ENCODE assay signal across 25 cellular contexts in the genomic region with DNA sequence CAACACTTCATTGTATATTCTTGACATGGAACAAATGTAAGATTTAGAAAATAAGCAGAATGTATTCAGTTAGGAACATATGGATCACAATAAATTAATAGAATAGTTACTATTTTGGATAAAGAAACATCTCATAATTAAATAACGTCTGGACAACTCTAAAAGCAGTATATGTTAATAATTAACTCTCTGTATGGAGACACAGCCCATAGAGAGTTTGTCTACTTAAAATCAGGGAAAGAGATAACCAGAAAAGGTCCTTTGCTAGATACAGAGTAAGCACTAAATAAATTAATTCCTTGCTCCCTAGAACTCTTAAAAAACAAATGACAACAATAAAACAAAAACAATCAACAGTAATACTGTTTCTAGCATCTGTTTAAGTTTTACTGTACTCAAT.
"Had no signal": no experiment of that assay in that cellular context is flagged by ENCODE, and none has a peak within 500 bp of the region (broad histone marks: within the 10 kb centered on the region; RNA-seq: fewer than 3 reads in every experiment).

No MANE protein-coding gene starts in this region.

- ATAC-seq: foreskin keratinocyte; gastroesophageal sphincter; heart right ventricle; left lung; mucosa of descending colon; natural killer cell treated with Interleukin-12 subunit alpha and Interleukin-12 subunit beta and Interleukin-15 and Interleukin-18, amount 100 ng/mL, for 72 hours; stimulated activated effector memory CD8-positive, alpha-beta T cell treated with anti-CD3 and anti-CD28 coated beads, Interleukin-12 subunit alpha, Interleukin-12 subunit beta, amount 100 ng/mL, for 72 hours had no signal

- H3K9me3 ChIP-seq: esophagus muscularis mucosa, gastroesophageal sphincter, heart right ventricle, left lung, mucosa of descending colon, prostate gland, right atrium auricular region, sigmoid colon, stomach, thyroid gland had no signal

- H3K27me3 ChIP-seq: esophagus muscularis mucosa, foreskin keratinocyte, gastroesophageal sphincter, heart right ventricle, left lung, neural progenitor cell, right atrium auricular region, sigmoid colon, stomach, thyroid gland had no signal

- H3K36me3 ChIP-seq: esophagus muscularis mucosa, gastroesophageal sphincter, heart right ventricle, left lung, neural progenitor cell, prostate gland, right atrium auricular region, sigmoid colon, stomach, thyroid gland had no signal

- H3K4me1 ChIP-seq: esophagus muscularis mucosa, foreskin keratinocyte, gastroesophageal sphincter, heart right ventricle, left lung, neural progenitor cell, prostate gland, right atrium auricular region, sigmoid colon, stomach, thyroid gland had no signal

- H3K4me3 ChIP-seq: coronary artery, esophagus muscularis mucosa, gastroesophageal sphincter, heart right ventricle, left lung, mucosa of descending colon, neural progenitor cell, prostate gland, right atrium auricular region, sigmoid colon, stomach, thyroid gland had no signal

- H3K27ac ChIP-seq: coronary artery, esophagus muscularis mucosa, foreskin keratinocyte, gastroesophageal sphincter, heart right ventricle, left lung, neural progenitor cell, prostate gland, right atrium auricular region, sigmoid colon, stomach, thyroid gland had no signal

- DNase-seq: dermis blood vessel endothelial cell; effector memory CD4-positive, alpha-beta T cell; foreskin keratinocyte; glutamatergic neuron; heart right ventricle; hippocampal formation; islet precursor cell; left lung; mesenchymal stem cell; mucosa of descending colon; naive B cell; sigmoid colon; stimulated activated CD4-positive, alpha-beta T cell treated with anti-CD3 and anti-CD28 coated beads, Interleukin-2, amount 100 ng/mL, for 24 hours; stimulated activated CD4-positive, alpha-beta T cell treated with anti-CD3 and anti-CD28 coated beads, Interleukin-4, amount 100 ng/mL, for 24 hours; stimulated activated naive CD4-positive, alpha-beta T cell treated with Interleukin-2 at 50 U/mL for 16 hours; stomach; thyroid gland had no signal
